Comparison of ENCODE assay signal across 36 cellular contexts in the genomic region with DNA sequence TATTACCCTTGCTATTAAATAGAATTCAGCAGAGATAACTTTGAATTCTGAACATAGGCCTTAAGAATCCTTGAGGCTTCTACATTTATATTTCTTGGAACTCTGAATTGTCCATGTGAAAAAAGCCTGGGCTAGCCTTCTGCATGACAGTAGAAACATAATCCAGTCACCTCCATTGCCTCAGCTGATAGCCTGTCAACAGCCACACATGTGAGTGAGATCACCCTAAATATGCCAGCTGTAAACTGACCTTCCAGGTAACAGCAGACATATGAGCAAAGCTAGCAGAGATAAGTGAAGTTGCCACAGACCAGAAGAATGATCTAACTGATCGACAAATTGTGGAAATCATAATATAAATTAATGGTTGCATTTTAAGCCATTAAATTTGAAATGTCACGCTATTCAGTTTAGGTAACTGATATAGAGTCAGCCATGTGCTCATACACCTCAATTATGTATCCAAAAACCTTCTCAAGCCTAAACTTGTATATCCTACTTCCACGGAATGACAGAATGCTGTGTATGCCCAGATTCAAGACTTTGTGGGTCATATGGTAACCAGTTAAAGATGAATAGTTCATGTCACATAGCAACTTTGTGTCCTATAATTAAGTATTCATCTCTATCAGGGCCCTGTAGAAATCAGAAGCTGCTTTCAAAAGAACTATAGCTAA.
"Had no signal": no experiment of that assay in that cellular context is flagged by ENCODE, and none has a peak within 500 bp of the region (broad histone marks: within the 10 kb centered on the region; RNA-seq: fewer than 3 reads in every experiment).

No MANE protein-coding gene starts in this region.

- H3K4me3 ChIP-seq: adrenal gland, body of pancreas, cardiac muscle cell, coronary artery, dorsolateral prefrontal cortex, esophagus muscularis mucosa, gastroesophageal sphincter had no signal

- H3K27me3 Mint-ChIP-seq: activated CD8-positive, alpha-beta memory T cell treated with anti-CD3 and anti-CD28 coated beads, Interleukin-2, amount 10 ng/mL, durations not matched to agents 7 days and 5 days; activated naive CD4-positive, alpha-beta T cell treated with anti-CD3 and anti-CD28 coated beads, Interleukin-2, amount 50 U/mL, for 24 hours; activated naive CD8-positive, alpha-beta T cell treated with anti-CD3 and anti-CD28 coated beads, Interleukin-2, amount 50 U/mL, for 24 hours had no signal

- DNase-seq: activated CD4-positive, alpha-beta memory T cell treated with anti-CD3 and anti-CD28 coated beads for 36 hours; activated CD4-positive, alpha-beta T cell treated with anti-CD3 and anti-CD28 coated beads for 36 hours; activated CD4-positive, alpha-beta T cell treated with anti-CD3 and anti-CD28 coated beads, Interleukin-2, amount 10 ng/mL, durations not matched to agents 24 days and 14 days; activated CD4-positive, CD25-positive, alpha-beta regulatory T cell; activated CD4-positive, CD25-positive, alpha-beta regulatory T cell treated with anti-CD3 and anti-CD28 coated beads, Interleukin-2, amount 50 U/mL, for 72 hours; activated CD8-positive, alpha-beta memory T cell treated with anti-CD3 and anti-CD28 coated beads, Interleukin-2, amount 10 ng/mL, durations not matched to agents 7 days and 5 days; activated CD8-positive, alpha-beta memory T cell treated with anti-CD3 and anti-CD28 coated beads, Interleukin-2, amount 50 U/mL, for 4 hours; activated CD8-positive, alpha-beta T cell treated with anti-CD3 and anti-CD28 coated beads, Interleukin-2, amount 10 ng/mL, durations not matched to agents 7 days and 5 days; activated effector memory CD4-positive, alpha-beta T cell treated with anti-CD3 and anti-CD28 coated beads, Interleukin-2, amount 50 U/mL, for 16 hours; activated naive CD4-positive, alpha-beta T cell treated with anti-CD3 and anti-CD28 coated beads for 36 hours; activated naive CD8-positive, alpha-beta T cell treated with anti-CD3 and anti-CD28 coated beads for 36 hours; activated naive CD8-positive, alpha-beta T cell treated with anti-CD3 and anti-CD28 coated beads, Interleukin-2, amount 50 U/mL, for 24 hours; activated T-cell treated with anti-CD3 and anti-CD28 coated beads, Interleukin-2, amount 50 U/mL, for 1 hour; activated T-cell treated with anti-CD3 and anti-CD28 coated beads, Interleukin-2, amount 50 U/mL, for 48 hours; adrenal gland; amygdala; aorta; body of pancreas; dorsolateral prefrontal cortex; effector memory CD4-positive, alpha-beta T cell; endodermal cell; erythroblast; foreskin melanocyte; T-helper 1 cell; T-helper 17 cell; T1000 had no signal

- H3K9me3 ChIP-seq: adrenal gland, body of pancreas, esophagus muscularis mucosa, gastroesophageal sphincter had no signal

- H3K27me3 ChIP-seq: adrenal gland, body of pancreas, cardiac muscle cell, esophagus muscularis mucosa, gastroesophageal sphincter had no signal

- H3K36me3 ChIP-seq: adrenal gland, cardiac muscle cell, esophagus muscularis mucosa, gastroesophageal sphincter had no signal

- H3K27ac Mint-ChIP-seq: activated CD4-positive, alpha-beta memory T cell treated with anti-CD3 and anti-CD28 coated beads for 36 hours; activated CD4-positive, alpha-beta T cell treated with anti-CD3 and anti-CD28 coated beads for 36 hours; activated CD4-positive, alpha-beta T cell treated with anti-CD3 and anti-CD28 coated beads, Interleukin-2, amount 10 ng/mL, durations not matched to agents 24 days and 14 days; activated CD8-positive, alpha-beta memory T cell treated with anti-CD3 and anti-CD28 coated beads, Interleukin-2, amount 10 ng/mL, durations not matched to agents 7 days and 5 days; activated CD8-positive, alpha-beta T cell treated with anti-CD3 and anti-CD28 coated beads, Interleukin-2, amount 10 ng/mL, durations not matched to agents 7 days and 5 days; activated naive CD4-positive, alpha-beta T cell treated with anti-CD3 and anti-CD28 coated beads for 36 hours; activated naive CD4-positive, alpha-beta T cell treated with anti-CD3 and anti-CD28 coated beads, Interleukin-2, amount 50 U/mL, for 24 hours; activated naive CD8-positive, alpha-beta T cell treated with anti-CD3 and anti-CD28 coated beads for 36 hours; activated naive CD8-positive, alpha-beta T cell treated with anti-CD3 and anti-CD28 coated beads, Interleukin-2, amount 50 U/mL, for 24 hours; activated T-helper 1 cell treated with anti-CD3 and anti-CD28 coated beads, Interleukin-12 subunit alpha, Interleukin-12 subunit beta, Interleukin-2, Interleukin-4 antibody, amounts not matched to agents 30 ng/mL and 10 ng/mL and 1 ng/mL, durations not matched to agents 14 hours and 24 hours and 36 hours; activated T-helper 2 cell treated with anti-CD3 and anti-CD28 coated beads, Interferon-gamma antibody, Interleukin-2, Interleukin-4, amounts not matched to agents 10 μg/mL and 5 μg/mL and 100 μg/mL, durations not matched to agents 14 hours and 24 hours and 36 hours; endodermal cell; T-helper 17 cell; T-helper 2 cell treated with Interferon-gamma antibody and Interleukin-4, amounts not matched to agents 5 μg/mL and 100 μg/mL, for 36 hours had no signal

- H3K4me1 Mint-ChIP-seq: activated naive CD4-positive, alpha-beta T cell treated with anti-CD3 and anti-CD28 coated beads, Interleukin-2, amount 50 U/mL, for 24 hours; T-helper 17 cell had no signal

- ATAC-seq: activated CD4-positive, alpha-beta T cell treated with anti-CD3 and anti-CD28 coated beads for 36 hours; activated CD8-positive, alpha-beta memory T cell treated with anti-CD3 and anti-CD28 coated beads, Interleukin-2, amount 10 ng/mL, durations not matched to agents 7 days and 5 days; activated CD8-positive, alpha-beta T cell treated with anti-CD3 and anti-CD28 coated beads, Interleukin-2, amount 10 ng/mL, durations not matched to agents 7 days and 5 days; activated naive CD8-positive, alpha-beta T cell treated with anti-CD3 and anti-CD28 coated beads, Interleukin-2, amount 50 U/mL, for 24 hours; body of pancreas; gastroesophageal sphincter; T-helper 17 cell had no signal

- H3K9me3 Mint-ChIP-seq: activated CD4-positive, alpha-beta memory T cell treated with anti-CD3 and anti-CD28 coated beads for 36 hours; activated naive CD4-positive, alpha-beta T cell treated with anti-CD3 and anti-CD28 coated beads for 36 hours; activated naive CD4-positive, alpha-beta T cell treated with anti-CD3 and anti-CD28 coated beads, Interleukin-2, amount 50 U/mL, for 24 hours; activated naive CD8-positive, alpha-beta T cell treated with anti-CD3 and anti-CD28 coated beads, Interleukin-2, amount 50 U/mL, for 24 hours; central memory CD8-positive, alpha-beta T cell; dendritic cell treated with granulocyte-macrophage colony-stimulating factor and Interleukin-4, amounts not matched to agents 40 ng/mL and 50 ng/mL, for 4 days; endodermal cell had no signal

- H3K4me3 Mint-ChIP-seq: activated CD4-positive, alpha-beta memory T cell treated with anti-CD3 and anti-CD28 coated beads for 36 hours; activated CD4-positive, alpha-beta T cell treated with anti-CD3 and anti-CD28 coated beads for 36 hours; activated CD4-positive, alpha-beta T cell treated with anti-CD3 and anti-CD28 coated beads, Interleukin-2, amount 10 ng/mL, durations not matched to agents 24 days and 14 days; activated CD8-positive, alpha-beta memory T cell treated with anti-CD3 and anti-CD28 coated beads, Interleukin-2, amount 10 ng/mL, durations not matched to agents 7 days and 5 days; activated CD8-positive, alpha-beta T cell treated with anti-CD3 and anti-CD28 coated beads, Interleukin-2, amount 10 ng/mL, durations not matched to agents 7 days and 5 days; activated naive CD4-positive, alpha-beta T cell treated with anti-CD3 and anti-CD28 coated beads for 36 hours; activated naive CD4-positive, alpha-beta T cell treated with anti-CD3 and anti-CD28 coated beads, Interleukin-2, amount 50 U/mL, for 24 hours; activated naive CD8-positive, alpha-beta T cell treated with anti-CD3 and anti-CD28 coated beads for 36 hours; activated naive CD8-positive, alpha-beta T cell treated with anti-CD3 and anti-CD28 coated beads, Interleukin-2, amount 50 U/mL, for 24 hours; activated T-helper 1 cell treated with anti-CD3 and anti-CD28 coated beads, Interleukin-12 subunit alpha, Interleukin-12 subunit beta, Interleukin-2, Interleukin-4 antibody, amounts not matched to agents 30 ng/mL and 10 ng/mL and 1 ng/mL, durations not matched to agents 14 hours and 24 hours and 36 hours; central memory CD8-positive, alpha-beta T cell; dendritic cell treated with granulocyte-macrophage colony-stimulating factor and Interleukin-4, amounts not matched to agents 40 ng/mL and 50 ng/mL, for 4 days; endodermal cell; T-helper 17 cell; T-helper 2 cell treated with Interferon-gamma antibody and Interleukin-4, amounts not matched to agents 5 μg/mL and 100 μg/mL, for 36 hours had no signal

- H3K4me1 ChIP-seq: adrenal gland, body of pancreas had no signal

- H3K27ac ChIP-seq: adrenal gland, body of pancreas, cardiac muscle cell, coronary artery, dorsolateral prefrontal cortex, esophagus muscularis mucosa, gastroesophageal sphincter had no signal

- H3K36me3 Mint-ChIP-seq: activated CD4-positive, alpha-beta memory T cell treated with anti-CD3 and anti-CD28 coated beads for 36 hours; activated CD8-positive, alpha-beta memory T cell treated with anti-CD3 and anti-CD28 coated beads, Interleukin-2, amount 10 ng/mL, durations not matched to agents 7 days and 5 days; activated naive CD4-positive, alpha-beta T cell treated with anti-CD3 and anti-CD28 coated beads, Interleukin-2, amount 50 U/mL, for 24 hours; activated naive CD8-positive, alpha-beta T cell treated with anti-CD3 and anti-CD28 coated beads for 36 hours had no signal
